Comparison of ENCODE assay signal across 8 cellular contexts in genomic region chr2:1550658-1551316, GRCh38.
DNase-seq lines count a peak whose midpoint lies in the region; ATAC-seq, FAIRE-seq and TF ChIP-seq lines count a peak whose summit lies in the region.

No MANE protein-coding gene starts in this region.

- H4K5ac ChIP-seq in H1 (ENCODE audit: insufficient read length, low read depth, low read length): no peak overlapping the region

- CTCF ChIA-PET in activated CD4-positive, alpha-beta memory T cell treated with anti-CD3 and anti-CD28 coated beads, Interleukin-2, amount 10 ng/mL, durations not matched to agents 7 days and 5 days (lab: Charles Lee): interaction anchor here (0.6 to 2.1 kb wide), 10 partner anchors 13 to 836 kb away, joined by 3 to 5 read pairs (median 4); no protein-coding TSS in a partner anchor
- CTCF ChIA-PET in H1 (lab: Charles Lee; ENCODE audit: partially characterized antibody): interaction anchor here (0.6 to 7.1 kb wide), 44 partner anchors 10 to 1460 kb away, joined by 3 to 65 read pairs (median 4); no protein-coding TSS in a partner anchor

- H3K27me3 Mint-ChIP-seq in activated CD4-positive, alpha-beta memory T cell treated with anti-CD3 and anti-CD28 coated beads, Interleukin-2, amount 10 ng/mL, durations not matched to agents 7 days and 5 days: peaks cover 2% of the 10 kb centered on the region
- H3K27me3 Mint-ChIP-seq in naive B cell: peaks cover 19 to 50% (median 38%) of the 10 kb centered on the region in 3 donors

- no peak overlapping the region for H3K4ac ChIP-seq in H1 (replicated peaks; ENCODE audit: insufficient read length, low read depth, low read length)

- no peak overlapping the region for H3K14ac ChIP-seq in H1 (ENCODE audit: insufficient read length)

- POLR2A ChIA-PET in activated CD4-positive, alpha-beta memory T cell treated with anti-CD3 and anti-CD28 coated beads, Interleukin-2, amount 10 ng/mL, durations not matched to agents 7 days and 5 days (lab: Charles Lee): no interaction called here
- POLR2A ChIA-PET in H1 (lab: Charles Lee; ENCODE audit: partially characterized antibody): interaction anchor here (0.6 to 1.4 kb wide), 2 partner anchors 11 to 362 kb away, joined by 3 to 5 read pairs; no protein-coding TSS in a partner anchor

- H3K27ac ChIP-seq in H1 (ENCODE audit: low read depth, low read length) (no peak overlapping the region), substantia nigra (ENCODE audit: low read depth, low read length, poor library complexity, severe bottlenecking) (no peak overlapping the region)

- H3K56ac ChIP-seq in H1 (replicated peaks; ENCODE audit: insufficient read length, low read depth, low read length): no peak overlapping the region

- H3K18ac ChIP-seq in H1 (ENCODE audit: extremely low read depth, low read length): 0 out of 2 replicates have a peak overlapping the region, but pooled peaks have one; percentile 38

- H2BK120ac ChIP-seq in H1 (replicated peaks; ENCODE audit: low read depth, low read length): no peak overlapping the region

- no peaks in the 10 kb centered on the region for H3K36me3 Mint-ChIP-seq in activated CD4-positive, alpha-beta memory T cell treated with anti-CD3 and anti-CD28 coated beads, Interleukin-2, amount 10 ng/mL, durations not matched to agents 7 days and 5 days (ENCODE audit: low read depth)
- H3K36me3 Mint-ChIP-seq in naive B cell: no peaks in the 10 kb centered on the region

- no peak for TF ChIP-seq EP300 in H1 (IDR thresholded peaks at IDR 0.05; ENCODE audit: borderline replicate concordance in 1 of 2, low read depth in 2 of 2, low read length in 2 of 2)

- no peak overlapping the region for H2BK12ac ChIP-seq in H1 (ENCODE audit: low read depth, low read length)

- no peak overlapping the region for H2BK20ac ChIP-seq in H1 (ENCODE audit: low read length)

- no peaks in the 10 kb centered on the region for H3K36me3 ChIP-seq in H1 (ENCODE audit: control insufficient read depth in 2 of 4, insufficient read depth in 4 of 4, low read length in 3 of 4)

- H2BK15ac ChIP-seq in H1 (ENCODE audit: low read length): no peak overlapping the region

- peak overlapping the region in 1 of 2 experiments; percentile 12; a peak in 1 of 4 replicates for H3K4me2 ChIP-seq in H1 (ENCODE audit: insufficient read depth in 1 of 2, low read depth in 2 of 2, low read length in 2 of 2)

- peak; percentile 69 to 81 for ATAC-seq in naive B cell (ENCODE audit: low read depth in 2 of 2)

- H2BK5ac ChIP-seq in H1 (ENCODE audit: low read depth, low read length): no peak overlapping the region

- H3K4me3 Mint-ChIP-seq in activated CD4-positive, alpha-beta memory T cell treated with anti-CD3 and anti-CD28 coated beads, Interleukin-2, amount 10 ng/mL, durations not matched to agents 7 days and 5 days: no peak overlapping the region
- peak overlapping the region in 1 of 8 donors; percentile 66 for H3K4me3 Mint-ChIP-seq in naive B cell

- no peak overlapping the region for H3K4me3 ChIP-seq in HFF-Myc (replicated peaks; ENCODE audit: low read depth, low read length)
- no peak overlapping the region for H3K4me3 ChIP-seq in H1 (ENCODE audit: extremely low read depth in 1 of 4, insufficient read depth in 2 of 4, low read depth in 3 of 4, low read length in 4 of 4)

- H2AFZ ChIP-seq in H1 (ENCODE audit: low read length): no peak overlapping the region

- 34% methylated on average over 32 of the region's 32 CpGs; no CpG with 5 or more reads in 1 of the 2 experiments for WGBS in H1 (ENCODE audit: extremely low coverage in 1 of 2, insufficient coverage in 1 of 2, insufficient read length in 1 of 2, insufficient replicate concordance in 2 of 2, low coverage in 1 of 2, low lambda C conversion rate in 2 of 2, missing lambda C conversion rate in 1 of 2), 2 experiments

- DNase-seq in NCI-H1436 (lab: John Stamatoyannopoulos, UW) (peak; percentile 59), NCI-H1436 treated with DMSO at 0.1 percent for 48 hours (lab: John Stamatoyannopoulos, UW) (no peak), HFF-Myc (ENCODE audit: extremely low read depth, low read depth) (no peak), NCI-H1930 (lab: John Stamatoyannopoulos, UW) (peak; percentile 16 to 27), H1 (ENCODE audit: low read depth in 1 of 2, low spot score in 2 of 2) (peak in 1 of 2 experiments; percentile 91), naive B cell (peak; percentile 55), substantia nigra (lab: John Stamatoyannopoulos, UW) (peak in 31 of 49 donors; percentile 3 to 67 (median 21))
- peak; percentile 65 for DNase-seq in activated CD4-positive, alpha-beta memory T cell treated with anti-CD3 and anti-CD28 coated beads, Interleukin-2, amount 10 ng/mL, durations not matched to agents 7 days and 5 days

- H3K9me3 Mint-ChIP-seq in activated CD4-positive, alpha-beta memory T cell treated with anti-CD3 and anti-CD28 coated beads, Interleukin-2, amount 10 ng/mL, durations not matched to agents 7 days and 5 days: no peaks in the 10 kb centered on the region
- H3K9me3 Mint-ChIP-seq in naive B cell: no peaks in the 10 kb centered on the region

- TF ChIP-seq CTCF in HFF-Myc (IDR thresholded peaks at IDR 0.05; ENCODE audit: low read depth, low read length, missing control alignments) (peak; percentile 88), H1 (IDR thresholded peaks at IDR 0.05; ENCODE audit: control extremely low read depth in 1 of 3, insufficient read depth in 1 of 3, low read depth in 1 of 3, low read length in 3 of 3) (peak; percentile 85 to 94 (median 91))

- TF ChIP-seq RAD21 in H1 (IDR thresholded peaks at IDR 0.05 in 1 of 2, conservative IDR thresholded peaks at IDR 0.05 in 1 of 2; ENCODE audit: low read depth in 2 of 2, low read length in 2 of 2): peak; percentile 71 to 81

- no peak overlapping the region for H2AK5ac ChIP-seq in H1 (ENCODE audit: low read depth, low read length)

- no peaks in the 10 kb centered on the region for H3K79me2 ChIP-seq in H1 (ENCODE audit: control insufficient read depth in 1 of 2, insufficient read depth in 2 of 2, low read length in 2 of 2)

- H4K91ac ChIP-seq in H1 (replicated peaks; ENCODE audit: insufficient read length, low read length): no peak overlapping the region

- H4K20me1 ChIP-seq in H1 (replicated peaks in 1 of 2; ENCODE audit: control insufficient read depth in 1 of 2, insufficient read depth in 2 of 2, low read length in 2 of 2): peaks cover 0 to 5% of the 10 kb centered on the region in 2 experiments

- no peaks in the 10 kb centered on the region for H3K9me3 ChIP-seq in H1 (ENCODE audit: insufficient read depth in 2 of 2, low read depth in 1 of 2, low read length in 1 of 2)

- peaks cover 8% of the 10 kb centered on the region for H3K4me1 Mint-ChIP-seq in activated CD4-positive, alpha-beta memory T cell treated with anti-CD3 and anti-CD28 coated beads, Interleukin-2, amount 10 ng/mL, durations not matched to agents 7 days and 5 days
- H3K4me1 Mint-ChIP-seq in naive B cell: peaks cover 0 to 10% (median 9%) of the 10 kb centered on the region in 3 donors

- no peak overlapping the region for H3K9ac ChIP-seq in H1 (replicated peaks in 1 of 4; ENCODE audit: extremely low read depth in 1 of 4, low read depth in 3 of 4, low read length in 3 of 4)

- H3K23ac ChIP-seq in H1 (ENCODE audit: insufficient read length): no peak overlapping the region

- FAIRE-seq in H1 (lab: Jason Lieb, UNC): no peak

- peaks cover 0 to 4% (median 3%) of the 10 kb centered on the region in 4 experiments; a peak in 3 of 7 replicates for H3K27me3 ChIP-seq in H1 (replicated peaks in 1 of 4; ENCODE audit: control insufficient read depth in 3 of 4, extremely low read depth in 1 of 4, insufficient read depth in 3 of 4, low read length in 3 of 4)

- H3K23me2 ChIP-seq in H1 (ENCODE audit: low read depth, low read length): peaks cover 5% of the 10 kb centered on the region; the same call in 1 of the 2 replicates

- H4K8ac ChIP-seq in H1 (ENCODE audit: extremely low read depth, insufficient read depth, low read length): peak overlapping the region; percentile 22; the same call in 1 of the 2 replicates

- H3K79me1 ChIP-seq in H1 (ENCODE audit: low read depth, low read length): no peaks in the 10 kb centered on the region

- no peak overlapping the region for H3K27ac Mint-ChIP-seq in activated CD4-positive, alpha-beta memory T cell treated with anti-CD3 and anti-CD28 coated beads, Interleukin-2, amount 10 ng/mL, durations not matched to agents 7 days and 5 days
- no peak overlapping the region for H3K27ac Mint-ChIP-seq in naive B cell

- no peak for TF ChIP-seq POLR2A in H1 (IDR thresholded peaks at IDR 0.05; ENCODE audit: control extremely low read depth in 1 of 2, low read depth in 2 of 2, low read length in 2 of 2)

- H3K4me1 ChIP-seq in H1 (replicated peaks in 1 of 4; ENCODE audit: control insufficient read depth in 3 of 4, insufficient read depth in 4 of 4, low read length in 3 of 4): no peaks in the 10 kb centered on the region

TF ChIP-seq in H1, 55 proteins besides CTCF, POLR2A, EP300 and RAD21:
- TF ChIP-seq MAX (IDR thresholded peaks at IDR 0.05) (peak; percentile 56), GABPA (IDR thresholded peaks at IDR 0.05; ENCODE audit: borderline replicate concordance, insufficient read depth, low read length) (peak; percentile 72; the same call in 1 of the 2 replicates), E2F6 (IDR thresholded peaks at IDR 0.05) (peak; percentile 90), BRCA1 (IDR thresholded peaks at IDR 0.05; ENCODE audit: low read depth, low read length) (no peak), YY1 (IDR thresholded peaks at IDR 0.05; ENCODE audit: low read depth, low read length) (0 out of 2 replicates have a peak, but pooled peaks have one; percentile 9), SP1 (IDR thresholded peaks at IDR 0.05; ENCODE audit: low read depth, low read length) (no peak)

Comparison
In these comparisons a context has a peak if more than half of its experiments do, and no peak if none do; other contexts are left out.
1. DNase-seq: peak in NCI-H1436 (single experiment), NCI-H1930 (2 of 2), activated CD4-positive, alpha-beta memory T cell treated with anti-CD3 and anti-CD28 coated beads, Interleukin-2, amount 10 ng/mL, durations not matched to agents 7 days and 5 days (single experiment), naive B cell (single experiment) and substantia nigra (31 of 49); none in NCI-H1436 treated with DMSO at 0.1 percent for 48 hours (single experiment) and HFF-Myc (single experiment).